Comparison of ENCODE assay signal across 9 cellular contexts in the genomic region with DNA sequence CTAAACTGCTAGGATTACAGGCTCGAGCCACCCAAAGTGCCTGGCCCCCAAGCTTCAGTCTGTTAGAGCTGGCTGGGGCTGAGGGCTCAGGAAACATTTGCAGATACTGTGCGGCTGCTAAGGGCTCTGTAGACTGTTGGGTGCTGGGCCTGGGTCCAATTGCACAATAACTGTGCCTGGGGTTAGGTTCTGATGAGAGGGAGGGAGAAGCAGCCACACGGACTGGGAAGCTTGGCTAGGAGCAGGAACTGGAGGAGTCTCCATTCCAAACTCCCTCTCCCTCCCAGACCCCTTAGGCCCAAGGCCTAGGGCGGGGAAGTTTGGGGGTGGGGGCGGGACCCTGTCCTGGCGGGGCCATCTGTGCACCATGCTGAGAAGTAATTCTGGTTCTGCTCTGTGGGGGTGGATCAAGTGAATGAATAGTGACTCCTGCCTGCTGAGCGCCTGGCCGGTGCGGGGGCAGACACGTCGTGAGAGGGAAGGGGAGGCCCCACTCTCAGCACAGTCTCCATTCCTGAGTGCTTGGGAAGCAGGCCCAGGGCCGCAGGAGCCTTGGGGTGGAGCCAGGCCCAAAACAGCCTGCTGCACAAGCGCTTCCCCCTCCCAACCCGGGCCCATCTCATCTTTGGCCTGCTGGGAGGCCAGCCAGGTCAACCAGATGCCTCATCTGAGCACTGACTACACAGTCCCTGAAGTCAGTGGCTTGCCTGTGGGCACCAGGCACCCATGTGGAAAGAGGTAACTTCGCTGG. TPM values are rescaled to one million over a fixed set of nuclear protein-coding genes. Genes with fewer than 3 reads are reported as not detected.
DNase-seq lines count a peak whose midpoint lies in the region; ATAC-seq and TF ChIP-seq lines count a peak whose summit lies in the region.
"Had no signal": no experiment of that assay in that cellular context is flagged by ENCODE, and none has a peak within 500 bp of the region (broad histone marks: within the 10 kb centered on the region; RNA-seq: fewer than 3 reads in every experiment).

No MANE protein-coding gene starts in this region.

- H3K9me3 Mint-ChIP-seq in HFFc6 = peaks cover 10% of the 10 kb centered on the region
- peaks cover 7% of the 10 kb centered on the region for H3K9me3 Mint-ChIP-seq in activated CD8-positive, alpha-beta memory T cell treated with anti-CD3 and anti-CD28 coated beads, Interleukin-2, amount 10 ng/mL, durations not matched to agents 7 days and 5 days (ENCODE audit: low read depth)

- no TSS peak for BruUV-seq in A673 (replicated peaks; lab: Mats Ljungman, UMichigan)

- H3K4me3 ChIP-seq in A673 (ENCODE audit: low read depth, low read length, poor library complexity, severe bottlenecking) = no peak overlapping the region
- peak overlapping the region; percentile 56 for H3K4me3 ChIP-seq in astrocyte of the spinal cord (ENCODE audit: low read depth, low read length)
- H3K4me3 ChIP-seq: GM12878 had no signal

- H3K36me3 ChIP-seq in A673 (ENCODE audit: insufficient read depth, low read length, poor library complexity, severe bottlenecking) = no peaks in the 10 kb centered on the region

- no peak for ATAC-seq in activated CD8-positive, alpha-beta memory T cell treated with anti-CD3 and anti-CD28 coated beads, Interleukin-2, amount 10 ng/mL, durations not matched to agents 7 days and 5 days
- ATAC-seq: GM12878 had no signal

- H3K27ac ChIP-seq in A673 (ENCODE audit: low read depth, low read length, poor library complexity, severe bottlenecking) = peak overlapping the region; percentile 53

- no peaks in the 10 kb centered on the region; the same call in 1 of the 2 replicates for H3K27me3 Mint-ChIP-seq in HFFc6 (ENCODE audit: insufficient read depth)
- H3K27me3 Mint-ChIP-seq in activated CD8-positive, alpha-beta memory T cell treated with anti-CD3 and anti-CD28 coated beads, Interleukin-2, amount 10 ng/mL, durations not matched to agents 7 days and 5 days = peaks cover 28% of the 10 kb centered on the region

- CTCF ChIA-PET in A673 (lab: Charles Lee) = no interaction called here
- CTCF ChIA-PET in activated CD8-positive, alpha-beta memory T cell treated with anti-CD3 and anti-CD28 coated beads, Interleukin-2, amount 10 ng/mL, durations not matched to agents 7 days and 5 days (lab: Charles Lee) = interaction anchor here (1.4 kb wide), 1 partner anchor 708 kb away, joined by 3 read pairs; no protein-coding TSS in a partner anchor

- peaks cover 42% of the 10 kb centered on the region for H3K4me1 ChIP-seq in A673 (ENCODE audit: insufficient read depth, low read length, poor library complexity, severe bottlenecking)

- peaks cover 2% of the 10 kb centered on the region for H3K9me3 ChIP-seq in A673 (ENCODE audit: low read depth, low read length, poor library complexity, severe bottlenecking)

- POLR2A ChIA-PET in A673 (lab: Charles Lee; ENCODE audit: low non-redundant PET) = interaction anchor here (0.6 kb wide), 1 partner anchor 429 kb away, joined by 9 read pairs; no protein-coding TSS in a partner anchor

- no peak for TF ChIP-seq CTCF in A673 (conservative IDR thresholded peaks at IDR 0.05; ENCODE audit: low read depth, low read length)
- TF ChIP-seq CTCF in HFFc6 (IDR thresholded peaks at IDR 0.05) = no peak
- no peak for TF ChIP-seq CTCF in astrocyte of the spinal cord (IDR thresholded peaks at IDR 0.05; ENCODE audit: low read depth, low read length)

- in situ Hi-C loops in astrocyte of the spinal cord (cut with HindIII; ENCODE audit: low sequenced_read_pairs) = no loop called here

- H3K27me3 ChIP-seq in A673 (replicated peaks; ENCODE audit: insufficient read depth, low read depth, low read length, poor library complexity) = no peaks in the 10 kb centered on the region

- H3K4me3 Mint-ChIP-seq in HFFc6 = peak overlapping the region; percentile 85
- no peak overlapping the region for H3K4me3 Mint-ChIP-seq in activated CD8-positive, alpha-beta memory T cell treated with anti-CD3 and anti-CD28 coated beads, Interleukin-2, amount 10 ng/mL, durations not matched to agents 7 days and 5 days

- DNase-seq in A673 (ENCODE audit: low spot score) (peak; percentile 51), HFFc6 (peak; percentile 82), astrocyte of the spinal cord (ENCODE audit: low read depth, low spot score) (peak; percentile 90), iPS-NIHi11 (ENCODE audit: low spot score) (peak; percentile 68), smooth muscle cell of the brain vasculature (ENCODE audit: low read depth, low spot score) (peak; percentile 79)
- no peak for DNase-seq in stimulated activated CD4-positive, alpha-beta T cell treated with anti-CD3 and anti-CD28 coated beads, Interleukin-4, amount 100 ng/mL, for 4 hours
- DNase-seq in activated CD8-positive, alpha-beta memory T cell treated with anti-CD3 and anti-CD28 coated beads, Interleukin-2, amount 10 ng/mL, durations not matched to agents 7 days and 5 days = no peak
- DNase-seq in activated CD8-positive, alpha-beta memory T cell treated with anti-CD3 and anti-CD28 coated beads, Interleukin-2, amount 50 U/mL, for 4 hours = no peak

- intact Hi-C loops in A673 (cut with micrococcal nuclease; ENCODE audit: unreplicated experiment) = no loop called here

- peaks cover 30% of the 10 kb centered on the region for H3K4me1 Mint-ChIP-seq in HFFc6 (ENCODE audit: low read depth)
- peaks cover 14% of the 10 kb centered on the region for H3K4me1 Mint-ChIP-seq in activated CD8-positive, alpha-beta memory T cell treated with anti-CD3 and anti-CD28 coated beads, Interleukin-2, amount 10 ng/mL, durations not matched to agents 7 days and 5 days

- H3K36me3 Mint-ChIP-seq in HFFc6 (ENCODE audit: low read depth) = peaks cover 8% of the 10 kb centered on the region
- H3K36me3 Mint-ChIP-seq in activated CD8-positive, alpha-beta memory T cell treated with anti-CD3 and anti-CD28 coated beads, Interleukin-2, amount 10 ng/mL, durations not matched to agents 7 days and 5 days = peaks cover 1% of the 10 kb centered on the region

- H3K27ac Mint-ChIP-seq in HFFc6 = peak overlapping the region; percentile 85
- H3K27ac Mint-ChIP-seq in activated CD8-positive, alpha-beta memory T cell treated with anti-CD3 and anti-CD28 coated beads, Interleukin-2, amount 10 ng/mL, durations not matched to agents 7 days and 5 days = no peak overlapping the region

RNA-seq across cellular contexts. Expression of a gene that starts 1.5 kb away (rescaled TPM):
- 5.8 and 14.4 TPM in 2 replicates for total RNA-seq in A673 (2021)
- total RNA-seq in HFFc6 (2021; fragmentation: NEBNext Ultra II Directional; extraction: Animal tissue kit (Norgen Biotek cat#: 25700)) = 100 to 1,000 TPM in 1 of 6 experiments, 10 to 100 TPM in 5; 48.6 to 103 (median 53.7) TPM
- 10 to 100 TPM in 1 of 2 experiments, 1 to 10 TPM in 1; 5.3 to 11.1 TPM for total RNA-seq in activated CD8-positive, alpha-beta memory T cell treated with anti-CD3 and anti-CD28 coated beads, Interleukin-2, amount 10 ng/mL, durations not matched to agents 7 days and 5 days

Comparison
In these comparisons a context has a peak if more than half of its experiments do, and no peak if none do; other contexts are left out.
1. DNase-seq: peak in A673 (single experiment), HFFc6 (single experiment), astrocyte of the spinal cord (single experiment), iPS-NIHi11 (single experiment) and smooth muscle cell of the brain vasculature (single experiment); none in stimulated activated CD4-positive, alpha-beta T cell treated with anti-CD3 and anti-CD28 coated beads, Interleukin-4, amount 100 ng/mL, for 4 hours (0 of 2), activated CD8-positive, alpha-beta memory T cell treated with anti-CD3 and anti-CD28 coated beads, Interleukin-2, amount 10 ng/mL, durations not matched to agents 7 days and 5 days (single experiment) and activated CD8-positive, alpha-beta memory T cell treated with anti-CD3 and anti-CD28 coated beads, Interleukin-2, amount 50 U/mL, for 4 hours (single experiment).